1 cellular context compared by ENCODE assay signal in the genomic region with DNA sequence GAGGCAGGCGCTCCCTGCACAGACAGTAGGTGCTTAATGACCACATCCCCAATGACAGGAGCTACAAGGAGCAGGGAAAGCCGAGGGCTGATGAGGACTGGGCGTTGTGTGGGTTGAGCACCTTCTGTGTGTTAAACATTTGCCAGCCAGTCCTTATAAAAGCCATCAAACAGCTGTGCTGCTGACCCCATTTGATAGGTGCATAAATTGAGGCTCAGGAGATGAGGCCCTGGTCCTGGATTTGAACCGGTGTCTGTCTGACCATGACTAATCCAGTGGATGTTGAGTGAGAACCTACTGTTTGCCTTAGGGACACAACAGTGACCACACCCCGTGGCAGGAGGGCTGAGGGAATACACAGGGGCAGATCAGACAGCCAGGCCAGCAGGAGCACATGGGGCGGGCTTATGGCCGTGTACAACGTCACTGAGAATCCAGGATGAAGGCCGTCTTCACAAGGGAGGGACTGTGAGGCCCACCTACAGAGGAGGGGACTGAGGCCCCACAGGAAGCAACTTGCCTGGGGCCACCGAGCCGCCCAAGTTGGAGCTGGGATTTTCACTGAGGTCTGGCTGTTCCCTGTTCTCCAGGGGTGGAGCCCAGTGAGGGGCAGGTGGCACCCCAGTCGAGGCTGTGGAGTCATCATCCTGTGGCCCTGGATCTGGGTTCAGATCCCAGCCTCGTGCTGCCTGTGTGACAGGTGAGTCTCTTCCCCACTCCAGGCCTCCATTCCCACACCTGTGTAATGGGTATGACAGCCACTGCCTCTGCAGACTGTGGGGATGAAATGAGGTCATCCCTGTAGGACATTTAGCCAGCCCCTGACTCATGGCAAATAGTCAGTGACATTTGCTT.
A peak's percentile ranks its signal among the peaks of the same experiment; 100 is the strongest.
TF ChIP-seq lines count a peak whose summit lies in the region.

No MANE protein-coding gene starts in this region.

TF ChIP-seq in HepG2, 621 proteins besides CTCF, POLR2A, EP300 and RAD21 (continued from another document):
- TF ChIP-seq, protein P1, sequence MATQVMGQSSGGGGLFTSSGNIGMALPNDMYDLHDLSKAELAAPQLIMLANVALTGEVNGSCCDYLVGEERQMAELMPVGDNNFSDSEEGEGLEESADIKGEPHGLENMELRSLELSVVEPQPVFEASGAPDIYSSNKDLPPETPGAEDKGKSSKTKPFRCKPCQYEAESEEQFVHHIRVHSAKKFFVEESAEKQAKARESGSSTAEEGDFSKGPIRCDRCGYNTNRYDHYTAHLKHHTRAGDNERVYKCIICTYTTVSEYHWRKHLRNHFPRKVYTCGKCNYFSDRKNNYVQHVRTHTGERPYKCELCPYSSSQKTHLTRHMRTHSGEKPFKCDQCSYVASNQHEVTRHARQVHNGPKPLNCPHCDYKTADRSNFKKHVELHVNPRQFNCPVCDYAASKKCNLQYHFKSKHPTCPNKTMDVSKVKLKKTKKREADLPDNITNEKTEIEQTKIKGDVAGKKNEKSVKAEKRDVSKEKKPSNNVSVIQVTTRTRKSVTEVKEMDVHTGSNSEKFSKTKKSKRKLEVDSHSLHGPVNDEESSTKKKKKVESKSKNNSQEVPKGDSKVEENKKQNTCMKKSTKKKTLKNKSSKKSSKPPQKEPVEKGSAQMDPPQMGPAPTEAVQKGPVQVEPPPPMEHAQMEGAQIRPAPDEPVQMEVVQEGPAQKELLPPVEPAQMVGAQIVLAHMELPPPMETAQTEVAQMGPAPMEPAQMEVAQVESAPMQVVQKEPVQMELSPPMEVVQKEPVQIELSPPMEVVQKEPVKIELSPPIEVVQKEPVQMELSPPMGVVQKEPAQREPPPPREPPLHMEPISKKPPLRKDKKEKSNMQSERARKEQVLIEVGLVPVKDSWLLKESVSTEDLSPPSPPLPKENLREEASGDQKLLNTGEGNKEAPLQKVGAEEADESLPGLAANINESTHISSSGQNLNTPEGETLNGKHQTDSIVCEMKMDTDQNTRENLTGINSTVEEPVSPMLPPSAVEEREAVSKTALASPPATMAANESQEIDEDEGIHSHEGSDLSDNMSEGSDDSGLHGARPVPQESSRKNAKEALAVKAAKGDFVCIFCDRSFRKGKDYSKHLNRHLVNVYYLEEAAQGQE (IDR thresholded peaks at IDR 0.05; ENCODE audit: borderline replicate concordance in 1 of 2, low read depth in 1 of 2, low read length in 2 of 2) = no peak
- TF ChIP-seq MYC (CRISPR knock-in tag; IDR thresholded peaks at IDR 0.05; ENCODE audit: borderline replicate concordance) (peak; percentile 56; the same call in 1 of the 2 replicates), HDAC2 (CRISPR knock-in tag; IDR thresholded peaks at IDR 0.05) (0 out of 2 replicates have a peak, but pooled peaks have one; percentile 5), ZFX (CRISPR knock-in tag; IDR thresholded peaks at IDR 0.05; ENCODE audit: low read depth) (peak; percentile 77), SAP130 (CRISPR knock-in tag; IDR thresholded peaks at IDR 0.05; ENCODE audit: low read depth) (peak; percentile 73), ATF7 (IDR thresholded peaks at IDR 0.05) (peak; percentile 82), ATF7 (CRISPR knock-in tag; IDR thresholded peaks at IDR 0.05) (0 out of 2 replicates have a peak, but pooled peaks have one; percentile 52), ERF (CRISPR knock-in tag; IDR thresholded peaks at IDR 0.05) (peak; percentile 46; the same call in 1 of the 2 replicates), ZNF383 (CRISPR knock-in tag; IDR thresholded peaks at IDR 0.05; ENCODE audit: borderline replicate concordance) (no peak), PHF21A (CRISPR knock-in tag; IDR thresholded peaks at IDR 0.05) (peak; percentile 58; the same call in 1 of the 2 replicates), ZNF644 (CRISPR knock-in tag; IDR thresholded peaks at IDR 0.05; ENCODE audit: low read depth) (peak; percentile 86), JUNB (CRISPR knock-in tag; IDR thresholded peaks at IDR 0.05; ENCODE audit: borderline replicate concordance) (no peak), SP2 (CRISPR knock-in tag; IDR thresholded peaks at IDR 0.05) (no peak), NR1H2 (CRISPR knock-in tag; IDR thresholded peaks at IDR 0.05; ENCODE audit: borderline replicate concordance, low read depth) (no peak), ZNF337 (CRISPR knock-in tag; IDR thresholded peaks at IDR 0.05; ENCODE audit: borderline replicate concordance, low read depth) (0 out of 2 replicates have a peak, but pooled peaks have one; percentile 61), ZKSCAN8 (CRISPR knock-in tag; IDR thresholded peaks at IDR 0.05; ENCODE audit: borderline replicate concordance) (0 out of 2 replicates have a peak, but pooled peaks have one; percentile 65), KDM1A (CRISPR knock-in tag; IDR thresholded peaks at IDR 0.05) (peak; percentile 99), MEIS1 (CRISPR knock-in tag; IDR thresholded peaks at IDR 0.05; ENCODE audit: borderline replicate concordance) (peak; percentile 46; the same call in 1 of the 2 replicates)
- TF ChIP-seq, protein P2, sequence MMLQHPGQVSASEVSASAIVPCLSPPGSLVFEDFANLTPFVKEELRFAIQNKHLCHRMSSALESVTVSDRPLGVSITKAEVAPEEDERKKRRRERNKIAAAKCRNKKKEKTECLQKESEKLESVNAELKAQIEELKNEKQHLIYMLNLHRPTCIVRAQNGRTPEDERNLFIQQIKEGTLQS (CRISPR knock-in tag; IDR thresholded peaks at IDR 0.05) = peak; percentile 59
- TF ChIP-seq, protein P3, sequence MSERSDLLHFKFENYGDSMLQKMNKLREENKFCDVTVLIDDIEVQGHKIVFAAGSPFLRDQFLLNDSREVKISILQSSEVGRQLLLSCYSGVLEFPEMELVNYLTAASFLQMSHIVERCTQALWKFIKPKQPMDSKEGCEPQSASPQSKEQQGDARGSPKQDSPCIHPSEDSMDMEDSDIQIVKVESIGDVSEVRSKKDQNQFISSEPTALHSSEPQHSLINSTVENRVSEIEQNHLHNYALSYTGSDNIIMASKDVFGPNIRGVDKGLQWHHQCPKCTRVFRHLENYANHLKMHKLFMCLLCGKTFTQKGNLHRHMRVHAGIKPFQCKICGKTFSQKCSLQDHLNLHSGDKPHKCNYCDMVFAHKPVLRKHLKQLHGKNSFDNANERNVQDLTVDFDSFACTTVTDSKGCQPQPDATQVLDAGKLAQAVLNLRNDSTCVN (CRISPR knock-in tag; IDR thresholded peaks at IDR 0.05; ENCODE audit: borderline replicate concordance) = no peak
- TF ChIP-seq, protein P4, sequence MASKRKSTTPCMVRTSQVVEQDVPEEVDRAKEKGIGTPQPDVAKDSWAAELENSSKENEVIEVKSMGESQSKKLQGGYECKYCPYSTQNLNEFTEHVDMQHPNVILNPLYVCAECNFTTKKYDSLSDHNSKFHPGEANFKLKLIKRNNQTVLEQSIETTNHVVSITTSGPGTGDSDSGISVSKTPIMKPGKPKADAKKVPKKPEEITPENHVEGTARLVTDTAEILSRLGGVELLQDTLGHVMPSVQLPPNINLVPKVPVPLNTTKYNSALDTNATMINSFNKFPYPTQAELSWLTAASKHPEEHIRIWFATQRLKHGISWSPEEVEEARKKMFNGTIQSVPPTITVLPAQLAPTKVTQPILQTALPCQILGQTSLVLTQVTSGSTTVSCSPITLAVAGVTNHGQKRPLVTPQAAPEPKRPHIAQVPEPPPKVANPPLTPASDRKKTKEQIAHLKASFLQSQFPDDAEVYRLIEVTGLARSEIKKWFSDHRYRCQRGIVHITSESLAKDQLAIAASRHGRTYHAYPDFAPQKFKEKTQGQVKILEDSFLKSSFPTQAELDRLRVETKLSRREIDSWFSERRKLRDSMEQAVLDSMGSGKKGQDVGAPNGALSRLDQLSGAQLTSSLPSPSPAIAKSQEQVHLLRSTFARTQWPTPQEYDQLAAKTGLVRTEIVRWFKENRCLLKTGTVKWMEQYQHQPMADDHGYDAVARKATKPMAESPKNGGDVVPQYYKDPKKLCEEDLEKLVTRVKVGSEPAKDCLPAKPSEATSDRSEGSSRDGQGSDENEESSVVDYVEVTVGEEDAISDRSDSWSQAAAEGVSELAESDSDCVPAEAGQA (IDR thresholded peaks at IDR 0.05; ENCODE audit: low read depth) = no peak
- TF ChIP-seq, protein P4 (CRISPR knock-in tag; IDR thresholded peaks at IDR 0.05; ENCODE audit: borderline replicate concordance) = no peak
- TF ChIP-seq, protein P5, sequence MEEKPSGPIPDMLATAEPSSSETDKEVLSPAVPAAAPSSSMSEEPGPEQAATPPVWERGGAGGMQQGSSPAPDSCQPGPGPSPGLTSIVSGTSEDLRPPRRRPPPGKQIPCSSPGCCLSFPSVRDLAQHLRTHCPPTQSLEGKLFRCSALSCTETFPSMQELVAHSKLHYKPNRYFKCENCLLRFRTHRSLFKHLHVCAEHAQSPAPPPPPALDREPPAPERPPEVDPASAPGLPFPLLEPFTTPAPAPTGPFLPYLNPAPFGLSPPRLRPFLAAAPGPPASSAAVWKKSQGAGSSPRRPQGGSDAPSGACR (CRISPR knock-in tag; IDR thresholded peaks at IDR 0.05) = no peak
- TF ChIP-seq, protein P6, sequence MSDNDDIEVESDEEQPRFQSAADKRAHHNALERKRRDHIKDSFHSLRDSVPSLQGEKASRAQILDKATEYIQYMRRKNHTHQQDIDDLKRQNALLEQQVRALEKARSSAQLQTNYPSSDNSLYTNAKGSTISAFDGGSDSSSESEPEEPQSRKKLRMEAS (IDR thresholded peaks at IDR 0.05) = peak; percentile 71
- TF ChIP-seq, protein P7, sequence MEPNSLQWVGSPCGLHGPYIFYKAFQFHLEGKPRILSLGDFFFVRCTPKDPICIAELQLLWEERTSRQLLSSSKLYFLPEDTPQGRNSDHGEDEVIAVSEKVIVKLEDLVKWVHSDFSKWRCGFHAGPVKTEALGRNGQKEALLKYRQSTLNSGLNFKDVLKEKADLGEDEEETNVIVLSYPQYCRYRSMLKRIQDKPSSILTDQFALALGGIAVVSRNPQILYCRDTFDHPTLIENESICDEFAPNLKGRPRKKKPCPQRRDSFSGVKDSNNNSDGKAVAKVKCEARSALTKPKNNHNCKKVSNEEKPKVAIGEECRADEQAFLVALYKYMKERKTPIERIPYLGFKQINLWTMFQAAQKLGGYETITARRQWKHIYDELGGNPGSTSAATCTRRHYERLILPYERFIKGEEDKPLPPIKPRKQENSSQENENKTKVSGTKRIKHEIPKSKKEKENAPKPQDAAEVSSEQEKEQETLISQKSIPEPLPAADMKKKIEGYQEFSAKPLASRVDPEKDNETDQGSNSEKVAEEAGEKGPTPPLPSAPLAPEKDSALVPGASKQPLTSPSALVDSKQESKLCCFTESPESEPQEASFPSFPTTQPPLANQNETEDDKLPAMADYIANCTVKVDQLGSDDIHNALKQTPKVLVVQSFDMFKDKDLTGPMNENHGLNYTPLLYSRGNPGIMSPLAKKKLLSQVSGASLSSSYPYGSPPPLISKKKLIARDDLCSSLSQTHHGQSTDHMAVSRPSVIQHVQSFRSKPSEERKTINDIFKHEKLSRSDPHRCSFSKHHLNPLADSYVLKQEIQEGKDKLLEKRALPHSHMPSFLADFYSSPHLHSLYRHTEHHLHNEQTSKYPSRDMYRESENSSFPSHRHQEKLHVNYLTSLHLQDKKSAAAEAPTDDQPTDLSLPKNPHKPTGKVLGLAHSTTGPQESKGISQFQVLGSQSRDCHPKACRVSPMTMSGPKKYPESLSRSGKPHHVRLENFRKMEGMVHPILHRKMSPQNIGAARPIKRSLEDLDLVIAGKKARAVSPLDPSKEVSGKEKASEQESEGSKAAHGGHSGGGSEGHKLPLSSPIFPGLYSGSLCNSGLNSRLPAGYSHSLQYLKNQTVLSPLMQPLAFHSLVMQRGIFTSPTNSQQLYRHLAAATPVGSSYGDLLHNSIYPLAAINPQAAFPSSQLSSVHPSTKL (CRISPR knock-in tag; IDR thresholded peaks at IDR 0.05) = peak; percentile 35; the same call in 1 of the 2 replicates
TF ChIP-seq in HepG2: peak in this region for 94.
